8 cellular contexts compared by ENCODE assay signal in genomic region chr15:59657635-59658125, GRCh38. TPM values are rescaled to one million over a fixed set of nuclear protein-coding genes. Genes with fewer than 3 reads are reported as not detected.
DNase-seq lines count a peak whose midpoint lies in the region; ATAC-seq and TF ChIP-seq lines count a peak whose summit lies in the region.

No MANE protein-coding gene starts in this region.

- intact Hi-C loops in Right ventricle myocardium inferior (cut with DNase I): loop anchor here (2.0 kb wide), 1 partner anchor 31 kb away; the partner anchor contains the start of gene BNIP2

- H3K36me3 ChIP-seq in cardiac muscle cell (peaks cover 12% of the 10 kb centered on the region), skeletal muscle satellite cell (ENCODE audit: insufficient read depth, low read length) (peaks cover 34% of the 10 kb centered on the region)

- H3K27me3 ChIP-seq in cardiac muscle cell (no peaks in the 10 kb centered on the region), skeletal muscle satellite cell (ENCODE audit: control insufficient read depth, insufficient read depth, low read length) (no peaks in the 10 kb centered on the region)

- TF ChIP-seq CTCF in cardiac muscle cell (IDR thresholded peaks at IDR 0.05; ENCODE audit: low read depth, low read length): no peak
- TF ChIP-seq CTCF in RWPE1 (conservative IDR thresholded peaks at IDR 0.05; ENCODE audit: low read depth): no peak
- TF ChIP-seq CTCF in fibroblast of the aortic adventitia (IDR thresholded peaks at IDR 0.05; ENCODE audit: insufficient read depth, low read length): no peak

- peak overlapping the region; percentile 48 for H3K9ac ChIP-seq in skeletal muscle satellite cell (ENCODE audit: low read depth, low read length)

- peaks cover 16% of the 10 kb centered on the region for H3K4me1 ChIP-seq in cardiac muscle cell (ENCODE audit: low read depth)
- H3K4me1 ChIP-seq in skeletal muscle satellite cell (ENCODE audit: control insufficient read depth, insufficient read depth, low read length): peaks cover 13% of the 10 kb centered on the region

- in situ Hi-C loops in KBM-7 (cut with MboI; ENCODE audit: low pct_unique_long_range_greater_than_20kb, low sequenced_read_pairs): no loop called here

- ATAC-seq in Right ventricle myocardium inferior: no peak

- H3K4me3 ChIP-seq in cardiac muscle cell (peak overlapping the region; percentile 98), fibroblast of the aortic adventitia (ENCODE audit: low read depth, low read length) (peak overlapping the region; percentile 83), skeletal muscle satellite cell (ENCODE audit: low read length) (peak overlapping the region; percentile 97)

- H3K9me3 ChIP-seq in cardiac muscle cell (ENCODE audit: low read depth) (no peaks in the 10 kb centered on the region), skeletal muscle satellite cell (replicated peaks; ENCODE audit: low read length) (no peaks in the 10 kb centered on the region)

- POLR2A ChIA-PET in RWPE1 (lab: Yijun Ruan, JAX; ENCODE audit: low non-redundant PET): no interaction called here

- CTCF ChIA-PET in RWPE1 (lab: Yijun Ruan, JAX): no interaction called here

- peak overlapping the region; percentile 85 for H3K4me2 ChIP-seq in skeletal muscle satellite cell (ENCODE audit: low read length)

- H3K27ac ChIP-seq in cardiac muscle cell (peak overlapping the region; percentile 95), RWPE1 (peak overlapping the region; percentile 79)

- DNase-seq in cardiac muscle cell (ENCODE audit: low read depth in 1 of 2, low spot score in 1 of 2) (no peak), Right ventricle myocardium inferior (ENCODE audit: missing footprints) (no peak), RWPE1 (ENCODE audit: low spot score) (no peak), fibroblast of the aortic adventitia (ENCODE audit: low read depth) (no peak), SW 1271 (lab: John Stamatoyannopoulos, UW) (no peak), NCI-H1417 (lab: John Stamatoyannopoulos, UW) (no peak), KBM-7 (no peak)

RNA-seq across cellular contexts. Expression of gene GTF2A2, which starts 0.4 kb away (rescaled TPM):
- 22.2 and 52.1 TPM in 2 replicates for total RNA-seq in cardiac muscle cell
- 227 and 274 TPM in 2 replicates for polyA plus RNA-seq in cardiac muscle cell
- 127 TPM for total RNA-seq in Right ventricle myocardium inferior
- total RNA-seq in fibroblast of the aortic adventitia (ENCODE audit: low replicate concordance): 16.4 and 38.5 TPM in 2 replicates
- total RNA-seq in skeletal muscle satellite cell (2012; rRNA removed): 32.1 and 41.3 TPM in 2 replicates

RNA-seq across cellular contexts. Expression of gene BNIP2, which starts 31.4 kb away (rescaled TPM):
- 111 and 150 TPM in 2 replicates for total RNA-seq in cardiac muscle cell
- polyA plus RNA-seq in cardiac muscle cell: 72.2 and 87.7 TPM in 2 replicates
- total RNA-seq in Right ventricle myocardium inferior: 73.2 TPM
- total RNA-seq in fibroblast of the aortic adventitia (ENCODE audit: low replicate concordance): 107 and 408 TPM in 2 replicates
- total RNA-seq in skeletal muscle satellite cell (2012; rRNA removed): 82.1 and 112 TPM in 2 replicates

RNA-seq across cellular contexts. Expression of gene GCNT3, which starts 46.1 kb away (rescaled TPM):
- total RNA-seq in cardiac muscle cell (not detected in 2 replicates), Right ventricle myocardium inferior (not detected), fibroblast of the aortic adventitia (ENCODE audit: low replicate concordance) (0.27 and 0.65 TPM in 2 replicates)
- 0.23 TPM in 1 of 2 replicates, not detected in the other for polyA plus RNA-seq in cardiac muscle cell
- 0.22 and 1.0 TPM in 2 replicates for total RNA-seq in skeletal muscle satellite cell (2012; rRNA removed)
